12 cellular contexts compared by ENCODE assay signal in genomic region chr6:5205035-5205469, GRCh38. TPM values are rescaled to one million over a fixed set of nuclear protein-coding genes. Genes with fewer than 3 reads are reported as not detected.
DNase-seq lines count a peak whose midpoint lies in the region; ATAC-seq and TF ChIP-seq lines count a peak whose summit lies in the region.
"Had no signal": no experiment of that assay in that cellular context is flagged by ENCODE, and none has a peak within 500 bp of the region (broad histone marks: within the 10 kb centered on the region; RNA-seq: fewer than 3 reads in every experiment).

No MANE protein-coding gene starts in this region.

- H2AFZ ChIP-seq in trophoblast cell (ENCODE audit: insufficient read depth, low read length, poor library complexity), result no peak overlapping the region

- no peak overlapping the region for H3K4me2 ChIP-seq in trophoblast cell (ENCODE audit: low read length)
- H3K4me2 ChIP-seq: KMS-11 had no signal

- H4K8ac ChIP-seq in trophoblast cell (ENCODE audit: low read depth, low read length), result no peak overlapping the region

- CTCF ChIA-PET in A673 (lab: Charles Lee), result no interaction called here

- no peak overlapping the region for H3K9ac ChIP-seq in trophoblast cell (ENCODE audit: low read length)
- H3K9ac ChIP-seq: KMS-11 had no signal

- no peak overlapping the region for H3K14ac ChIP-seq in trophoblast cell (ENCODE audit: low read length)

- POLR2A ChIA-PET in A673 (lab: Charles Lee; ENCODE audit: low non-redundant PET), result no interaction called here

- intact Hi-C loops in A673 (cut with micrococcal nuclease; ENCODE audit: unreplicated experiment), result no loop called here
- intact Hi-C loops in ascending aorta (cut with DNase I), result loop anchor here (5.0 kb wide), 1 partner anchor 57 kb away; the partner anchor contains the start of genes FARS2 and LYRM4
- intact Hi-C loops in left ventricle myocardium superior (cut with micrococcal nuclease), result no loop called here

- DNase-seq in A673 (ENCODE audit: low spot score) (no peak), ascending aorta (ENCODE audit: low spot score in 2 of 2) (no peak), left ventricle myocardium superior (peak; percentile 31), retina (peak; percentile 16), trophoblast cell (no peak), brain microvascular endothelial cell (no peak), NCI-H69 (lab: John Stamatoyannopoulos, UW) (no peak)
- DNase-seq: activated CD8-positive, alpha-beta T cell treated with anti-CD3 and anti-CD28 coated beads, Interleukin-2, amount 10 ng/mL, durations not matched to agents 7 days and 5 days; activated naive CD4-positive, alpha-beta T cell treated with anti-CD3 and anti-CD28 coated beads for 36 hours; effector CD4-positive, alpha-beta T cell had no signal

- H3K27me3 ChIP-seq in A673 (replicated peaks; ENCODE audit: insufficient read depth, low read depth, low read length, poor library complexity) (no peaks in the 10 kb centered on the region), ascending aorta (no peaks in the 10 kb centered on the region), trophoblast cell (ENCODE audit: insufficient read depth, low read length) (no peaks in the 10 kb centered on the region), brain microvascular endothelial cell (replicated peaks) (no peaks in the 10 kb centered on the region)

- BruUV-seq in A673 (replicated peaks; lab: Mats Ljungman, UMichigan), result no TSS peak

- H3K4me1 ChIP-seq in A673 (ENCODE audit: insufficient read depth, low read length, poor library complexity, severe bottlenecking) (peaks cover 38% of the 10 kb centered on the region), ascending aorta (peaks cover 27 to 31% of the 10 kb centered on the region in 2 donors), trophoblast cell (ENCODE audit: control insufficient read depth in 1 of 2, insufficient read depth in 2 of 2, low read length in 2 of 2) (peaks cover 3 to 8% of the 10 kb centered on the region in 2 experiments)

- in situ Hi-C loops in brain microvascular endothelial cell (cut with HindIII; ENCODE audit: low pct_ligation_motif_present, low sequenced_read_pairs), result no loop called here

- H3K23ac ChIP-seq in trophoblast cell (ENCODE audit: low read length), result no peak overlapping the region

- H3K79me1 ChIP-seq in trophoblast cell (ENCODE audit: low read length), result no peaks in the 10 kb centered on the region

- no peak overlapping the region for H2BK120ac ChIP-seq in trophoblast cell (ENCODE audit: insufficient read depth, low read length, poor library complexity)

- H3K36me3 ChIP-seq in A673 (ENCODE audit: insufficient read depth, low read length, poor library complexity, severe bottlenecking), result no peaks in the 10 kb centered on the region
- H3K36me3 ChIP-seq in ascending aorta, result no peaks in the 10 kb centered on the region
- no peaks in the 10 kb centered on the region for H3K36me3 ChIP-seq in trophoblast cell (ENCODE audit: control insufficient read depth in 1 of 2, insufficient read depth in 2 of 2, low read length in 2 of 2)
- no peaks in the 10 kb centered on the region for H3K36me3 ChIP-seq in brain microvascular endothelial cell (replicated peaks)

- H3K9me3 ChIP-seq in A673 (ENCODE audit: low read depth, low read length, poor library complexity, severe bottlenecking), result no peaks in the 10 kb centered on the region
- H3K9me3 ChIP-seq in ascending aorta, result no peaks in the 10 kb centered on the region
- no peaks in the 10 kb centered on the region for H3K9me3 ChIP-seq in trophoblast cell (ENCODE audit: insufficient read depth, low read depth, low read length)

- ATAC-seq in left ventricle myocardium superior (peak; percentile 9), HG03469 (IDR thresholded peaks at IDR 0.05; ENCODE audit: unreplicated experiment) (no peak)
- ATAC-seq: activated CD8-positive, alpha-beta T cell treated with anti-CD3 and anti-CD28 coated beads, Interleukin-2, amount 10 ng/mL, durations not matched to agents 7 days and 5 days had no signal

- no peak for TF ChIP-seq CTCF in A673 (conservative IDR thresholded peaks at IDR 0.05; ENCODE audit: low read depth, low read length)
- no peak for TF ChIP-seq CTCF in ascending aorta (IDR thresholded peaks at IDR 0.05)
- no peak for TF ChIP-seq CTCF in brain microvascular endothelial cell (IDR thresholded peaks at IDR 0.05; ENCODE audit: low read depth, low read length, missing control alignments)

- no peak overlapping the region for H2BK5ac ChIP-seq in trophoblast cell (ENCODE audit: low read depth, low read length, poor library complexity)

- H3K18ac ChIP-seq in trophoblast cell (ENCODE audit: low read length), result no peak overlapping the region

- H2BK12ac ChIP-seq in trophoblast cell (ENCODE audit: low read length), result no peak overlapping the region

- H3K4ac ChIP-seq in trophoblast cell (ENCODE audit: low read depth, low read length), result no peak overlapping the region

- H3K79me2 ChIP-seq in trophoblast cell (ENCODE audit: control insufficient read depth, insufficient read depth, low read length, poor library complexity), result no peaks in the 10 kb centered on the region

- no CpG with 5 or more reads among the region's 5 CpGs for WGBS in trophoblast cell (ENCODE audit: extremely low coverage, insufficient coverage, insufficient read length)

- H3K27ac ChIP-seq in A673 (ENCODE audit: low read depth, low read length, poor library complexity, severe bottlenecking) (peak overlapping the region; percentile 62), ascending aorta (peak overlapping the region; percentile 66 to 87), trophoblast cell (ENCODE audit: low read depth, low read length) (no peak overlapping the region), brain microvascular endothelial cell (no peak overlapping the region)
- H3K27ac ChIP-seq: KMS-11 had no signal

- no peak overlapping the region for H4K12ac ChIP-seq in trophoblast cell (ENCODE audit: low read depth, low read length)

- no peak overlapping the region for H2AK5ac ChIP-seq in trophoblast cell (ENCODE audit: low read length)

- no peak overlapping the region for H4K91ac ChIP-seq in trophoblast cell (ENCODE audit: low read depth, low read length)

- H3K4me3 ChIP-seq in A673 (ENCODE audit: low read depth, low read length, poor library complexity, severe bottlenecking) (no peak overlapping the region), ascending aorta (no peak overlapping the region), trophoblast cell (ENCODE audit: low read depth, low read length) (no peak overlapping the region), brain microvascular endothelial cell (ENCODE audit: low read depth, low read length) (no peak overlapping the region)

RNA-seq across cellular contexts. Expression of gene LYRM4, which starts 55.7 kb away (rescaled TPM):
- total RNA-seq in A673 (2021), result 50.9 and 53.6 TPM in 2 replicates
- total RNA-seq in ascending aorta, result 10.5 TPM
- 26.6 TPM for total RNA-seq in left ventricle myocardium superior
- polyA plus RNA-seq in trophoblast cell (2013), result 20.8 and 21.6 TPM in 2 replicates

RNA-seq across cellular contexts. Expression of gene FARS2, which starts 56.3 kb away (rescaled TPM):
- total RNA-seq in A673 (2021) (17.8 and 19.5 TPM in 2 replicates), ascending aorta (17.6 TPM), left ventricle myocardium superior (19.4 TPM)
- 6.2 and 6.3 TPM in 2 replicates for polyA plus RNA-seq in trophoblast cell (2013)

Comparison
In these comparisons a context has a peak if more than half of its experiments do, and no peak if none do; other contexts are left out.
1. DNase-seq: peak in left ventricle myocardium superior (single experiment) and retina (single experiment); none in A673 (single experiment), ascending aorta (0 of 2), trophoblast cell (0 of 2), brain microvascular endothelial cell (single experiment) and NCI-H69 (single experiment).
2. H3K27ac ChIP-seq: peak in A673 (single experiment) and ascending aorta (2 of 2); none in trophoblast cell (single experiment) and brain microvascular endothelial cell (single experiment).